ENCODE assay signal across 2 cellular contexts in genomic region chr16:1687427-1688316, GRCh38.
TF ChIP-seq lines count a peak whose summit lies in the region.

No MANE protein-coding gene starts in this region.

TF ChIP-seq in K562, 482 proteins besides CTCF, POLR2A, EP300 and RAD21 (continues in another document):
- no peak for TF ChIP-seq ZNF24 (IDR thresholded peaks at IDR 0.05)
- no peak for TF ChIP-seq EGR1 (conservative IDR thresholded peaks at IDR 0.05)
- TF ChIP-seq RUNX1 (IDR thresholded peaks at IDR 0.05; ENCODE audit: low read depth) = no peak
- no peak for TF ChIP-seq NFRKB (IDR thresholded peaks at IDR 0.05; ENCODE audit: low read depth)
- TF ChIP-seq, protein P1, sequence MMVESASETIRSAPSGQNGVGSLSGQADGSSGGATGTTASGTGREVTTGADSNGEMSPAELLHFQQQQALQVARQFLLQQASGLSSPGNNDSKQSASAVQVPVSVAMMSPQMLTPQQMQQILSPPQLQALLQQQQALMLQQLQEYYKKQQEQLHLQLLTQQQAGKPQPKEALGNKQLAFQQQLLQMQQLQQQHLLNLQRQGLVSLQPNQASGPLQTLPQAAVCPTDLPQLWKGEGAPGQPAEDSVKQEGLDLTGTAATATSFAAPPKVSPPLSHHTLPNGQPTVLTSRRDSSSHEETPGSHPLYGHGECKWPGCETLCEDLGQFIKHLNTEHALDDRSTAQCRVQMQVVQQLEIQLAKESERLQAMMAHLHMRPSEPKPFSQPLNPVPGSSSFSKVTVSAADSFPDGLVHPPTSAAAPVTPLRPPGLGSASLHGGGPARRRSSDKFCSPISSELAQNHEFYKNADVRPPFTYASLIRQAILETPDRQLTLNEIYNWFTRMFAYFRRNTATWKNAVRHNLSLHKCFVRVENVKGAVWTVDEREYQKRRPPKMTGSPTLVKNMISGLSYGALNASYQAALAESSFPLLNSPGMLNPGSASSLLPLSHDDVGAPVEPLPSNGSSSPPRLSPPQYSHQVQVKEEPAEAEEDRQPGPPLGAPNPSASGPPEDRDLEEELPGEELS (CRISPR knock-in tag; IDR thresholded peaks at IDR 0.05; ENCODE audit: borderline replicate concordance) = no peak
- TF ChIP-seq, protein P2, sequence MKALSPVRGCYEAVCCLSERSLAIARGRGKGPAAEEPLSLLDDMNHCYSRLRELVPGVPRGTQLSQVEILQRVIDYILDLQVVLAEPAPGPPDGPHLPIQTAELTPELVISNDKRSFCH (CRISPR knock-in tag; IDR thresholded peaks at IDR 0.05) = no peak
- TF ChIP-seq, protein P2 (tag; IDR thresholded peaks at IDR 0.05) = no peak
- TF ChIP-seq TSHZ1 (CRISPR knock-in tag; IDR thresholded peaks at IDR 0.05) = no peak
- TF ChIP-seq ZNF175 (CRISPR knock-in tag; IDR thresholded peaks at IDR 0.05; ENCODE audit: low read depth) = no peak
- TF ChIP-seq KLF10 (CRISPR knock-in tag; IDR thresholded peaks at IDR 0.05) = no peak
- TF ChIP-seq ARID4B (CRISPR knock-in tag; IDR thresholded peaks at IDR 0.05) = no peak
- TF ChIP-seq U2AF2 (optimal IDR thresholded peaks at IDR 0.05; ENCODE audit: low read depth, low read length) = no peak

TF ChIP-seq in HepG2, 621 proteins besides CTCF, POLR2A, EP300 and RAD21:
- TF ChIP-seq ZNF441 (CRISPR knock-in tag; IDR thresholded peaks at IDR 0.05; ENCODE audit: borderline replicate concordance) (no peak), SOX13 (IDR thresholded peaks at IDR 0.05) (no peak), SOX13 (CRISPR knock-in tag; conservative IDR thresholded peaks at IDR 0.05 in 1 of 2, IDR thresholded peaks at IDR 0.05 in 1 of 2) (no peak), ZMAT3 (CRISPR knock-in tag; conservative IDR thresholded peaks at IDR 0.05) (no peak)
